1 cellular context compared by ENCODE assay signal in genomic region chr2:26068602-26069298, GRCh38.
TF ChIP-seq lines count a peak whose summit lies in the region.

No MANE protein-coding gene starts in this region.

TF ChIP-seq in GM12878, 131 proteins besides CTCF, POLR2A, EP300 and RAD21 (continued from another document and continues in another):
- TF ChIP-seq MAX (IDR thresholded peaks at IDR 0.05; ENCODE audit: low read depth, low read length) (no peak), ZNF274 (IDR thresholded peaks at IDR 0.05; ENCODE audit: insufficient read depth, insufficient read length) (no peak), RELA (IDR thresholded peaks at IDR 0.05; ENCODE audit: borderline replicate concordance, partially characterized antibody) (no peak), MXI1 (IDR thresholded peaks at IDR 0.05; ENCODE audit: low read depth, low read length) (no peak), SKIL (IDR thresholded peaks at IDR 0.05; ENCODE audit: low read depth, poor library complexity, severe bottlenecking) (no peak), SMARCA5 (IDR thresholded peaks at IDR 0.05) (no peak), POU2F2 (IDR thresholded peaks at IDR 0.05; ENCODE audit: borderline replicate concordance, low read depth, low read length) (peak; percentile 83; the same call in 2 of the 3 replicates), MEF2B (IDR thresholded peaks at IDR 0.05; ENCODE audit: partially characterized antibody, poor library complexity, severe bottlenecking) (no peak), HSF1 (IDR thresholded peaks at IDR 0.05; ENCODE audit: low read depth, low read length) (no peak), NFIC (IDR thresholded peaks at IDR 0.05; ENCODE audit: low read depth, low read length) (peak; percentile 73), ZNF384 (IDR thresholded peaks at IDR 0.05; ENCODE audit: borderline replicate concordance, low read depth, low read length) (no peak), REST (IDR thresholded peaks at IDR 0.05; ENCODE audit: low read depth, low read length) (no peak), NRF1 (conservative IDR thresholded peaks at IDR 0.05; ENCODE audit: low read depth, low read length) (no peak), CREM (IDR thresholded peaks at IDR 0.05; ENCODE audit: low read depth) (peak; percentile 41; the same call in 1 of the 2 replicates), ZNF207 (IDR thresholded peaks at IDR 0.05; ENCODE audit: borderline replicate concordance) (no peak), TBL1XR1 (IDR thresholded peaks at IDR 0.05; ENCODE audit: low read depth, low read length) (peak; percentile 59; the same call in 1 of the 2 replicates), PBX3 (IDR thresholded peaks at IDR 0.05; ENCODE audit: insufficient replicate concordance, low read depth, low read length) (no peak), FOXK2 (IDR thresholded peaks at IDR 0.05) (no peak), LARP7 (IDR thresholded peaks at IDR 0.05) (no peak), EED (IDR thresholded peaks at IDR 0.05; ENCODE audit: low read depth) (no peak), NFXL1 (IDR thresholded peaks at IDR 0.05; ENCODE audit: borderline replicate concordance) (no peak), CEBPZ (IDR thresholded peaks at IDR 0.05; ENCODE audit: low read depth, low read length) (no peak), TAF1 (IDR thresholded peaks at IDR 0.05; ENCODE audit: borderline replicate concordance, low read depth, low read length) (no peak), SREBF1 (IDR thresholded peaks at IDR 0.05; ENCODE audit: low read length) (peak; percentile 46; the same call in 1 of the 2 replicates), JUNB (IDR thresholded peaks at IDR 0.05) (peak; percentile 88), SPI1 (IDR thresholded peaks at IDR 0.05; ENCODE audit: borderline replicate concordance, insufficient read depth, low read depth, low read length) (no peak), RUNX3 (IDR thresholded peaks at IDR 0.05; ENCODE audit: low read length) (peak; percentile 95), ELK1 (IDR thresholded peaks at IDR 0.05; ENCODE audit: low read depth, low read length) (no peak), NR2C2 (IDR thresholded peaks at IDR 0.05; ENCODE audit: borderline replicate concordance, control insufficient read depth, insufficient read length, low read depth) (no peak), CREB1 (IDR thresholded peaks at IDR 0.05; ENCODE audit: low read depth) (peak; percentile 73), HDAC2 (IDR thresholded peaks at IDR 0.05) (no peak), YBX1 (IDR thresholded peaks at IDR 0.05) (no peak), KDM1A (IDR thresholded peaks at IDR 0.05; ENCODE audit: borderline replicate concordance) (no peak), SUPT20H (IDR thresholded peaks at IDR 0.05; ENCODE audit: borderline replicate concordance, control insufficient read depth, low read depth, low read length) (no peak), SIX5 (IDR thresholded peaks at IDR 0.05; ENCODE audit: low read depth, low read length, severe bottlenecking) (no peak), IRF3 (IDR thresholded peaks at IDR 0.05) (no peak), CEBPB (IDR thresholded peaks at IDR 0.05; ENCODE audit: borderline replicate concordance in 1 of 2, low read depth in 2 of 2, low read length in 2 of 2) (no peak), E2F8 (IDR thresholded peaks at IDR 0.05; ENCODE audit: low read depth, partially characterized antibody) (no peak), IRF4 (IDR thresholded peaks at IDR 0.05; ENCODE audit: low read depth, low read length) (peak; percentile 85), HDAC6 (IDR thresholded peaks at IDR 0.05; ENCODE audit: unreplicated experiment) (no peak), IKZF2 (IDR thresholded peaks at IDR 0.05) (no peak), TCF7 (IDR thresholded peaks at IDR 0.05; ENCODE audit: borderline replicate concordance) (peak; percentile 33; the same call in 1 of the 2 replicates), YY1 (IDR thresholded peaks at IDR 0.05; ENCODE audit: low read depth, low read length) (no peak), BMI1 (IDR thresholded peaks at IDR 0.05; ENCODE audit: borderline replicate concordance) (no peak), NBN (IDR thresholded peaks at IDR 0.05) (0 out of 2 replicates have a peak, but pooled peaks have one; percentile 40), ZNF24 (IDR thresholded peaks at IDR 0.05) (peak; percentile 90; the same call in 1 of the 2 replicates), MYB (IDR thresholded peaks at IDR 0.05; ENCODE audit: borderline replicate concordance, low read depth, low read length) (no peak), TCF12 (IDR thresholded peaks at IDR 0.05; ENCODE audit: low read depth, low read length) (no peak), ZZZ3 (IDR thresholded peaks at IDR 0.05; ENCODE audit: control insufficient read depth, insufficient read length, low read depth) (no peak), GABPA (IDR thresholded peaks at IDR 0.05; ENCODE audit: low read depth) (no peak), BACH1 (IDR thresholded peaks at IDR 0.05; ENCODE audit: borderline replicate concordance) (peak; percentile 99), MTA3 (IDR thresholded peaks at IDR 0.05; ENCODE audit: borderline replicate concordance, low read length) (no peak), WRNIP1 (IDR thresholded peaks at IDR 0.05; ENCODE audit: borderline replicate concordance, low read depth, low read length) (no peak), HDGF (IDR thresholded peaks at IDR 0.05) (no peak), DPF2 (IDR thresholded peaks at IDR 0.05) (peak; percentile 65)
